ENCODE assay signal across 14 cellular contexts in genomic region chr16:10868089-10868488, GRCh38. TPM values are rescaled to one million over a fixed set of nuclear protein-coding genes. Genes with fewer than 3 reads are reported as not detected.
DNase-seq lines count a peak whose midpoint lies in the region; ATAC-seq, FAIRE-seq and TF ChIP-seq lines count a peak whose summit lies in the region.
"Had no signal": no experiment of that assay in that cellular context is flagged by ENCODE, and none has a peak within 500 bp of the region (broad histone marks: within the 10 kb centered on the region; RNA-seq: fewer than 3 reads in every experiment).

No MANE protein-coding gene starts in this region.

- peak overlapping the region; percentile 63 for H3K4me3 ChIP-seq in Loucy (ENCODE audit: low read length, poor library complexity, severe bottlenecking)
- no peak overlapping the region for H3K4me3 ChIP-seq in gastroesophageal sphincter
- no peak overlapping the region for H3K4me3 ChIP-seq in stomach
- H3K4me3 ChIP-seq: adrenal gland, MG63 had no signal

- peak overlapping the region; percentile 62 for H3K9ac ChIP-seq in Loucy (ENCODE audit: low read depth, low read length, poor library complexity, severe bottlenecking)

- no peaks in the 10 kb centered on the region for H3K79me2 ChIP-seq in Loucy (ENCODE audit: insufficient read depth, low read length)

- no peaks in the 10 kb centered on the region for H3K9me2 ChIP-seq in Loucy (replicated peaks; ENCODE audit: low read depth, low read length)

- TF ChIP-seq POLR2A in gastroesophageal sphincter (IDR thresholded peaks at IDR 0.05) = no peak
- TF ChIP-seq POLR2A in stomach (IDR thresholded peaks at IDR 0.05) = no peak

- intact Hi-C loops in stomach (cut with DNase I; ENCODE audit: low total_unique reads) = no loop called here

- DNase-seq in activated effector memory CD4-positive, alpha-beta T cell treated with anti-CD3 and anti-CD28 coated beads, Interleukin-2, amount 50 U/mL, for 16 hours = peak; percentile 31
- DNase-seq in activated effector memory CD4-positive, alpha-beta T cell treated with Interleukin-2 at 50 U/mL for 16 hours = no peak
- DNase-seq in stomach (no peak), dermis blood vessel endothelial cell (no peak), GM19239 (ENCODE audit: insufficient read length, low spot score) (no peak)
- DNase-seq: Calu3, H7, MG63, NCI-H748 treated with DMSO at 0.1 percent for 48 hours had no signal

- no peak for TF ChIP-seq EP300 in gastroesophageal sphincter (IDR thresholded peaks at IDR 0.05)
- no peak for TF ChIP-seq EP300 in stomach (IDR thresholded peaks at IDR 0.05)

- 100% methylated on average over 3 of the region's 4 CpGs; no CpG with 5 or more reads in 1 of the 2 donors for WGBS in gastroesophageal sphincter (ENCODE audit: low coverage in 1 of 2), 2 donors
- WGBS in stomach, 5 donors = 67 to 84% (median 75%) methylated on average over 4 of the region's 4 CpGs

- H3F3A ChIP-seq in Loucy (ENCODE audit: low read depth) = no peaks in the 10 kb centered on the region

- ATAC-seq in gastroesophageal sphincter (no peak), HG02973 (IDR thresholded peaks at IDR 0.05; ENCODE audit: unreplicated experiment) (no peak)

- H3K4me2 ChIP-seq in Loucy (ENCODE audit: low read depth, low read length, poor library complexity, severe bottlenecking) = peak overlapping the region; percentile 73

- no peak for FAIRE-seq in GM19239 (lab: Jason Lieb, UNC)

- peaks cover 26% of the 10 kb centered on the region for H3K4me1 ChIP-seq in Loucy (ENCODE audit: insufficient read depth, low read length, poor library complexity, severe bottlenecking)
- peaks cover 0 to 24% (median 0%) of the 10 kb centered on the region in 3 donors for H3K4me1 ChIP-seq in gastroesophageal sphincter
- H3K4me1 ChIP-seq in stomach = peaks cover 32 to 63% (median 37%) of the 10 kb centered on the region in 4 donors

- H3K36me3 ChIP-seq in Loucy (ENCODE audit: insufficient read depth, low read length) (no peaks in the 10 kb centered on the region), gastroesophageal sphincter (no peaks in the 10 kb centered on the region), stomach (no peaks in the 10 kb centered on the region)
- H3K36me3 ChIP-seq: adrenal gland, MG63 had no signal

- H4K20me1 ChIP-seq in Loucy (ENCODE audit: insufficient read depth, low read length, poor library complexity, severe bottlenecking) = no peaks in the 10 kb centered on the region

- H2AFZ ChIP-seq in Loucy (ENCODE audit: low read length) = peak overlapping the region; percentile 89

- TF ChIP-seq CTCF in Loucy (conservative IDR thresholded peaks at IDR 0.05; ENCODE audit: low read length) (no peak), gastroesophageal sphincter (IDR thresholded peaks at IDR 0.05) (no peak), stomach (IDR thresholded peaks at IDR 0.05) (no peak)

- no peaks in the 10 kb centered on the region for H3K9me3 ChIP-seq in Loucy (ENCODE audit: insufficient read depth, low read depth, low read length)
- H3K9me3 ChIP-seq in gastroesophageal sphincter = no peaks in the 10 kb centered on the region
- H3K9me3 ChIP-seq in stomach = no peaks in the 10 kb centered on the region
- H3K9me3 ChIP-seq: adrenal gland, MG63 had no signal

- H3K27ac ChIP-seq in gastroesophageal sphincter = peak overlapping the region in 3 of 4 donors; percentile 9 to 51 (median 11)
- H3K27ac ChIP-seq in stomach = peak overlapping the region in 3 of 5 donors; percentile 47 to 63 (median 54)

- no peaks in the 10 kb centered on the region for H3K27me3 ChIP-seq in Loucy (ENCODE audit: insufficient read depth, low read length, poor library complexity, severe bottlenecking)
- H3K27me3 ChIP-seq in gastroesophageal sphincter = peaks cover 39% of the 10 kb centered on the region
- H3K27me3 ChIP-seq in stomach = peaks cover 0 to 10% (median 0%) of the 10 kb centered on the region in 3 donors
- H3K27me3 ChIP-seq: adrenal gland had no signal

RNA-seq across cellular contexts. Expression of gene CIITA, which starts 8.9 kb away (rescaled TPM):
- total RNA-seq in gastroesophageal sphincter = 10 to 100 TPM in 1 of 4 donors, 1 to 10 TPM in 3; 4.3 to 26.5 (median 7.4) TPM
- 10 to 100 TPM in 3 of 5 donors, 1 to 10 TPM in 1, under 1 TPM in 1; under 0.01 to 67.1 (median 21.2) TPM for total RNA-seq in stomach
- 10 to 100 TPM in 1 of 3 donors, 1 to 10 TPM in 2; 3.2 to 18.4 (median 4.3) TPM for polyA plus RNA-seq in stomach
- under 0.01 and 0.28 TPM in 2 replicates for total RNA-seq in dermis blood vessel endothelial cell
- total RNA-seq: epithelial cell of proximal tubule, H7 had no signal

RNA-seq across cellular contexts. Expression of gene TVP23A, which starts 49.5 kb away (rescaled TPM):
- under 1 TPM in 3 of 4 donors, not detected in 1; 0.16 to 0.54 (median 0.23) TPM for total RNA-seq in gastroesophageal sphincter
- total RNA-seq in stomach = 1 to 10 TPM in 1 of 5 donors, not detected in 4; 4.4 TPM
- polyA plus RNA-seq in stomach = under 1 TPM; 0.15 to 0.37 (median 0.31) TPM
- total RNA-seq in dermis blood vessel endothelial cell = not detected in 2 replicates
- total RNA-seq: epithelial cell of proximal tubule had no signal
